Comparison of ENCODE assay signal across 28 cellular contexts in genomic region chr13:91112878-91113277, GRCh38.
"Had no signal": no experiment of that assay in that cellular context is flagged by ENCODE, and none has a peak within 500 bp of the region (broad histone marks: within the 10 kb centered on the region; RNA-seq: fewer than 3 reads in every experiment).

No MANE protein-coding gene starts in this region.

- H3K4me3 ChIP-seq: coronary artery, dorsolateral prefrontal cortex had no signal

- FAIRE-seq: astrocyte, bronchial epithelial cell, frontal cortex had no signal

- H3K27ac ChIP-seq: brain microvascular endothelial cell, coronary artery, dorsolateral prefrontal cortex, WERI-Rb-1 had no signal

- DNase-seq: activated B cell treated with CpG ODN at 0.5 μM for 24 hours; activated CD4-positive, alpha-beta T cell treated with anti-CD3 and anti-CD28 coated beads for 48 hours; activated CD4-positive, alpha-beta T cell treated with anti-CD3 and anti-CD28 coated beads, Interleukin-2, amount 50 U/mL, for 1 hour; activated CD4-positive, alpha-beta T cell treated with anti-CD3 and anti-CD28 coated beads, Interleukin-2, amount 50 U/mL, for 48 hours; activated CD8-positive, alpha-beta memory T cell treated with anti-CD3 and anti-CD28 coated beads for 24 hours; activated CD8-positive, alpha-beta T cell treated with anti-CD3 and anti-CD28 coated beads for 36 hours; activated effector memory CD4-positive, alpha-beta T cell treated with Interleukin-2 at 50 U/mL for 16 hours; activated gamma-delta T cell treated with Interleukin-2 at 50 U/mL for 16 hours; activated naive CD4-positive, alpha-beta T cell treated with anti-CD3 and anti-CD28 coated beads, Interleukin-2, amount 50 U/mL, for 16 hours; activated naive CD4-positive, alpha-beta T cell treated with Interleukin-2 at 50 U/mL for 16 hours; activated T-cell treated with anti-CD3 and anti-CD28 coated beads, Interleukin-2, amount 50 U/mL, for 4 hours; amniotic stem cell; anterior cingulate cortex; brain microvascular endothelial cell; dorsolateral prefrontal cortex; effector memory CD4-positive, alpha-beta T cell; endodermal cell; foreskin fibroblast; head of caudate nucleus; T1000; WERI-Rb-1 had no signal

- ATAC-seq: activated CD4-positive, CD25-positive, alpha-beta regulatory T cell treated with anti-CD3 and anti-CD28 coated beads, Interleukin-2, amount 50 U/mL, for 24 hours; activated CD8-positive, alpha-beta T cell treated with anti-CD3 and anti-CD28 coated beads for 36 hours; activated T-cell treated with anti-CD3 and anti-CD28 coated beads, Interleukin-2, amount 50 U/mL, for 4 hours; activated T-helper 17 cell treated with anti-CD3 and anti-CD28 coated beads, Interleukin-2, amount 50 U/mL, for 72 hours; esophagus mucosa had no signal

- H3K36me3 ChIP-seq: brain microvascular endothelial cell, WERI-Rb-1 had no signal
